20 cellular contexts compared by ENCODE assay signal in genomic region chr13:110453767-110454166, GRCh38.
"Had no signal": no experiment of that assay in that cellular context is flagged by ENCODE, and none has a peak within 500 bp of the region (broad histone marks: within the 10 kb centered on the region; RNA-seq: fewer than 3 reads in every experiment).

No MANE protein-coding gene starts in this region.

- DNase-seq: activated CD4-positive, alpha-beta T cell treated with anti-CD3 and anti-CD28 coated beads, Interleukin-2, amount 10 ng/mL, durations not matched to agents 24 days and 14 days; activated CD8-positive, alpha-beta memory T cell treated with anti-CD3 and anti-CD28 coated beads, Interleukin-2, amount 50 U/mL, for 4 hours; activated effector memory CD4-positive, alpha-beta T cell treated with Interleukin-2 at 50 U/mL for 16 hours; activated naive CD4-positive, alpha-beta T cell treated with anti-CD3 and anti-CD28 coated beads, Interleukin-2, amount 10 ng/mL, durations not matched to agents 7 days and 5 days; activated naive CD8-positive, alpha-beta T cell treated with anti-CD3 and anti-CD28 coated beads, Interleukin-2, amount 50 U/mL, for 24 hours; activated T-cell treated with anti-CD3 and anti-CD28 coated beads, Interleukin-2, amount 50 U/mL, for 4 hours; aorta; brain microvascular endothelial cell; central memory CD4-positive, alpha-beta T cell; colonic mucosa; erythroblast; gastrocnemius medialis; heart left ventricle; immature natural killer cell; kidney glomerular epithelial cell; left ventricle myocardium inferior; mammary epithelial cell; stimulated activated naive B cell treated with anti-CD40 and anti-IgM and Interleukin-4, amounts not matched to agents 10 μg/mL and 1 μg/mL and 100 μg/mL, for 72 hours; T-cell; T-helper 9 cell had no signal

- H3K36me3 Mint-ChIP-seq: activated naive CD4-positive, alpha-beta T cell treated with anti-CD3 and anti-CD28 coated beads, Interleukin-2, amount 10 ng/mL, durations not matched to agents 7 days and 5 days; immature natural killer cell; stimulated activated naive B cell treated with anti-CD40 and anti-IgM and Interleukin-4, amounts not matched to agents 10 μg/mL and 1 μg/mL and 100 μg/mL, for 72 hours; T-cell had no signal

- H3K36me3 ChIP-seq: colonic mucosa, gastrocnemius medialis had no signal

- H3K9me3 Mint-ChIP-seq: activated CD4-positive, alpha-beta T cell treated with anti-CD3 and anti-CD28 coated beads, Interleukin-2, amount 10 ng/mL, durations not matched to agents 24 days and 14 days; activated naive CD4-positive, alpha-beta T cell treated with anti-CD3 and anti-CD28 coated beads, Interleukin-2, amount 10 ng/mL, durations not matched to agents 7 days and 5 days; activated naive CD8-positive, alpha-beta T cell treated with anti-CD3 and anti-CD28 coated beads, Interleukin-2, amount 50 U/mL, for 24 hours; activated T-cell treated with anti-CD3 and anti-CD28 coated beads, Interleukin-2, amount 50 U/mL, for 4 hours; immature natural killer cell; stimulated activated naive B cell treated with anti-CD40 and anti-IgM and Interleukin-4, amounts not matched to agents 10 μg/mL and 1 μg/mL and 100 μg/mL, for 72 hours; T-cell had no signal

- H3K4me3 ChIP-seq: colonic mucosa, gastrocnemius medialis, heart left ventricle, left ventricle myocardium inferior had no signal

- H3K27ac ChIP-seq: brain microvascular endothelial cell, colonic mucosa, gastrocnemius medialis had no signal

- H3K9me3 ChIP-seq: colonic mucosa, gastrocnemius medialis, heart left ventricle, left ventricle myocardium inferior had no signal

- H3K4me1 ChIP-seq: colonic mucosa, gastrocnemius medialis had no signal

- H3K27ac Mint-ChIP-seq: activated CD4-positive, alpha-beta T cell treated with anti-CD3 and anti-CD28 coated beads, Interleukin-2, amount 10 ng/mL, durations not matched to agents 24 days and 14 days; activated naive CD4-positive, alpha-beta T cell treated with anti-CD3 and anti-CD28 coated beads, Interleukin-2, amount 10 ng/mL, durations not matched to agents 7 days and 5 days; activated naive CD8-positive, alpha-beta T cell treated with anti-CD3 and anti-CD28 coated beads, Interleukin-2, amount 50 U/mL, for 24 hours; immature natural killer cell; stimulated activated naive B cell treated with anti-CD40 and anti-IgM and Interleukin-4, amounts not matched to agents 10 μg/mL and 1 μg/mL and 100 μg/mL, for 72 hours; T-cell had no signal

- H3K27me3 ChIP-seq: brain microvascular endothelial cell, colonic mucosa, gastrocnemius medialis, heart left ventricle had no signal

- H3K4me3 Mint-ChIP-seq: activated CD4-positive, alpha-beta T cell treated with anti-CD3 and anti-CD28 coated beads, Interleukin-2, amount 10 ng/mL, durations not matched to agents 24 days and 14 days; activated naive CD4-positive, alpha-beta T cell treated with anti-CD3 and anti-CD28 coated beads, Interleukin-2, amount 10 ng/mL, durations not matched to agents 7 days and 5 days; activated naive CD8-positive, alpha-beta T cell treated with anti-CD3 and anti-CD28 coated beads, Interleukin-2, amount 50 U/mL, for 24 hours; activated T-cell treated with anti-CD3 and anti-CD28 coated beads, Interleukin-2, amount 50 U/mL, for 4 hours; immature natural killer cell; stimulated activated naive B cell treated with anti-CD40 and anti-IgM and Interleukin-4, amounts not matched to agents 10 μg/mL and 1 μg/mL and 100 μg/mL, for 72 hours; T-cell had no signal
